12 cellular contexts compared by ENCODE assay signal in the genomic region with DNA sequence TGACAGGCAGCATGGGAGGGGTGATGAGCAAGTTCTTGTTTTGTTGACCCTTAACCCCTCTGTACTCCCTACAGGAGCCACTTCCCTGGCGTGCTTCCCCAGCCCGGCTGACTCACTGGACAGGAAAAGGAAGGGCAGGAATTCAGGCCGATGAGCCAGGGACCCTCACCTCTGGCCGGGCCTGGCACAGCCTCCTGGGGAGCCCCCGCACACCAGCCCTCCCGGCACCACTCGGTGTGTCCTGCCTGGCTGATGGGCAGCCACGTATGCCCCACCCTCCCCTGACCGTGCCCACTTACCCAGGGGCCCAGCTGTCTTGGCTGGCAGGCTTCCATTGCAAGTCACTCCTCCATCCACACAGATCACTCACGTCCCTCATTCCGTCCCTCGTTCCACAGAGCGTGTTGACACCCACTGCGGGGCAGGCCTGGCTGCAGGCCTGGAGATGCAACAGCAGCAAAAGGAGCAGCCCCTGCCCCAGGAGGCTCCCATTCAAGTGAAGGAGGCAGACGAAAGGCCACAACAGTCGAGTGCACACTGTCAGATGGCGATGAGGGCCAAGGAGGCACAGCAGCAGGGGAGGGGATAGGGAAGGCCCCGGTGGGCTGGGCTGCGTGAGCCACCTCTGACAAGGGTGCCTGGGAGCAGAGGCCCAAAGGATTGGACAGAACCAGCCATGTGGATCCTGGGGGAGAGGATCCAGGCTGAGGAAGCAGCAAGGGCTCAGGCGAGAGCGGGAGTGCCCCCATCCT. TPM values are rescaled to one million over a fixed set of nuclear protein-coding genes. Genes with fewer than 3 reads are reported as not detected.
A peak's percentile ranks its signal among the peaks of the same experiment; 100 is the strongest.
DNase-seq lines count a peak whose midpoint lies in the region; ATAC-seq and TF ChIP-seq lines count a peak whose summit lies in the region.
"Had no signal": no experiment of that assay in that cellular context is flagged by ENCODE, and none has a peak within 500 bp of the region (broad histone marks: within the 10 kb centered on the region; RNA-seq: fewer than 3 reads in every experiment).

No MANE protein-coding gene starts in this region.

- TF ChIP-seq CTCF in parathyroid adenoma (IDR thresholded peaks at IDR 0.05) (no peak), GM10248 (IDR thresholded peaks at IDR 0.05; ENCODE audit: control extremely low read depth, extremely low read depth, low read depth, missing control alignments) (no peak)

- CTCF ChIA-PET in GM10248 (lab: Yijun Ruan, JAX): no interaction called here

- H3K36me3 ChIP-seq in BLaER1 treated with 17β-estradiol and CSF1 and Interleukin-3, amounts not matched to agents 10 nM and 100 nM: no peaks in the 10 kb centered on the region
- no peaks in the 10 kb centered on the region for H3K36me3 ChIP-seq in SJSA1
- H3K36me3 ChIP-seq in parathyroid adenoma (ENCODE audit: control insufficient read depth, insufficient read depth, low read length): no peaks in the 10 kb centered on the region

- H3K27ac ChIP-seq in BLaER1 treated with 17β-estradiol and CSF1 and Interleukin-3, amounts not matched to agents 10 nM and 100 nM: peak overlapping the region in 6 of 11 experiments; percentile 18 to 29 (median 25); a peak in 7 of 22 replicates
- H3K27ac ChIP-seq in SJSA1 (peak overlapping the region; percentile 76), parathyroid adenoma (peak overlapping the region; percentile 50)

- H3K79me2 ChIP-seq in parathyroid adenoma: peaks cover 2% of the 10 kb centered on the region

- no peak for ATAC-seq in GM21786 (IDR thresholded peaks at IDR 0.05; ENCODE audit: unreplicated experiment)

- H3K4me2 ChIP-seq in BLaER1 treated with 17β-estradiol and CSF1 and Interleukin-3, amounts not matched to agents 10 nM and 100 nM: peak overlapping the region in 6 of 11 experiments; percentile 28 to 81 (median 58); a peak in 10 of 22 replicates
- no peak overlapping the region for H3K4me2 ChIP-seq in parathyroid adenoma (ENCODE audit: low read length)

- DNase-seq in SJSA1 (ENCODE audit: low read depth in 1 of 2, low spot score in 2 of 2) (peak; percentile 46 to 72), fibroblast of the conjunctiva (ENCODE audit: low read depth) (peak; percentile 63), GM10248 (ENCODE audit: extremely low spot score) (no peak), iPS-NIHi11 (ENCODE audit: low spot score) (no peak), NCI-H1105 (lab: John Stamatoyannopoulos, UW) (no peak)
- DNase-seq: amniotic stem cell; CD8-positive, alpha-beta memory T cell; KG1; T-helper 9 cell had no signal

- peaks cover 23 to 75% (median 42%) of the 10 kb centered on the region in 10 experiments for H3K4me1 ChIP-seq in BLaER1 treated with 17β-estradiol and CSF1 and Interleukin-3, amounts not matched to agents 10 nM and 100 nM
- H3K4me1 ChIP-seq in SJSA1 (replicated peaks) (peaks cover 51% of the 10 kb centered on the region), parathyroid adenoma (peaks cover 10% of the 10 kb centered on the region)

- H2AFZ ChIP-seq in parathyroid adenoma: no peak overlapping the region

- POLR2A ChIA-PET in GM10248 (lab: Yijun Ruan, JAX): no interaction called here

- H3K27me3 ChIP-seq in BLaER1 treated with 17β-estradiol and CSF1 and Interleukin-3, amounts not matched to agents 10 nM and 100 nM: no peaks in the 10 kb centered on the region
- H3K27me3 ChIP-seq in SJSA1 (replicated peaks) (no peaks in the 10 kb centered on the region), parathyroid adenoma (ENCODE audit: control insufficient read depth, insufficient read depth, low read length) (no peaks in the 10 kb centered on the region)

- H3K4me3 ChIP-seq in BLaER1 treated with 17β-estradiol and CSF1 and Interleukin-3, amounts not matched to agents 10 nM and 100 nM: no peak overlapping the region
- no peak overlapping the region for H3K4me3 ChIP-seq in SJSA1
- no peak overlapping the region for H3K4me3 ChIP-seq in parathyroid adenoma (ENCODE audit: low read depth, low read length)

- H3K9me3 ChIP-seq in BLaER1 treated with 17β-estradiol and CSF1 and Interleukin-3, amounts not matched to agents 10 nM and 100 nM (replicated peaks in 1 of 11): no peaks in the 10 kb centered on the region; a peak in 1 of 22 replicates
- H3K9me3 ChIP-seq in SJSA1 (replicated peaks): no peaks in the 10 kb centered on the region; the same call in 1 of the 2 replicates
- H3K9me3 ChIP-seq in parathyroid adenoma (ENCODE audit: control insufficient read depth, low read length): no peaks in the 10 kb centered on the region

- no peak overlapping the region; a peak in 1 of 22 replicates for H3K9ac ChIP-seq in BLaER1 treated with 17β-estradiol and CSF1 and Interleukin-3, amounts not matched to agents 10 nM and 100 nM
- H3K9ac ChIP-seq in parathyroid adenoma: no peak overlapping the region

- no peaks in the 10 kb centered on the region for H4K20me1 ChIP-seq in BLaER1 treated with 17β-estradiol and CSF1 and Interleukin-3, amounts not matched to agents 10 nM and 100 nM

RNA-seq across cellular contexts. Expression of a gene that starts 19.7 kb away (rescaled TPM):
- 279 and 304 TPM in 2 replicates for total RNA-seq in SJSA1 (2014; rRNA removed; shearing (Covaris generic))

RNA-seq across cellular contexts. Expression of a gene that starts 56.0 kb away (rescaled TPM):
- total RNA-seq in SJSA1 (2014; rRNA removed; shearing (Covaris generic)): 0.09 and 0.50 TPM in 2 replicates

Comparison
In these comparisons a context has a peak if more than half of its experiments do, and no peak if none do; other contexts are left out.
1. H3K27ac ChIP-seq: peak in every context shown above with its lines; median percentile 76 in SJSA1; 50 in parathyroid adenoma; 25 in BLaER1 treated with 17β-estradiol and CSF1 and Interleukin-3, amounts not matched to agents 10 nM and 100 nM.
2. DNase-seq: peak in SJSA1 (2 of 2) and fibroblast of the conjunctiva (single experiment); none in GM10248 (single experiment), iPS-NIHi11 (single experiment) and NCI-H1105 (single experiment).